In genomic region chr3:9715127-9715526, GRCh38 we compare ENCODE assay signal across 14 cellular contexts. TPM values are rescaled to one million over a fixed set of nuclear protein-coding genes. Genes with fewer than 3 reads are reported as not detected.
A peak's percentile ranks its signal among the peaks of the same experiment; 100 is the strongest.
DNase-seq lines count a peak whose midpoint lies in the region; ATAC-seq and TF ChIP-seq lines count a peak whose summit lies in the region.
"Had no signal": no experiment of that assay in that cellular context is flagged by ENCODE, and none has a peak within 500 bp of the region (broad histone marks: within the 10 kb centered on the region; RNA-seq: fewer than 3 reads in every experiment).

No MANE protein-coding gene starts in this region.

- no peak overlapping the region for H3K9ac ChIP-seq in mammary epithelial cell (ENCODE audit: insufficient read depth, low read length)
- H3K9ac ChIP-seq in PC-3 (ENCODE audit: low read length), result no peak overlapping the region

- in situ Hi-C loops in T47D (cut with HindIII; ENCODE audit: low pct_unique_long_range_greater_than_20kb, low sequenced_read_pairs), result no loop called here
- in situ Hi-C loops in mammary epithelial cell (cut with MboI; ENCODE audit: low sequenced_read_pairs in 2 of 2), result no loop called here

- H3K36me3 ChIP-seq in mammary epithelial cell (ENCODE audit: insufficient read depth, low read length) (no peaks in the 10 kb centered on the region), PC-3 (ENCODE audit: low read depth, low read length) (no peaks in the 10 kb centered on the region), upper lobe of right lung (no peaks in the 10 kb centered on the region)
- H3K36me3 ChIP-seq in naive thymus-derived CD4-positive, alpha-beta T cell (ENCODE audit: control insufficient read depth in 2 of 3, insufficient read depth in 3 of 3, low read length in 3 of 3), result no peaks in the 10 kb centered on the region

- POLR2A ChIA-PET in PC-3 (lab: Charles Lee; ENCODE audit: unreplicated experiment), result no interaction called here
- POLR2A ChIA-PET in naive thymus-derived CD4-positive, alpha-beta T cell (lab: Charles Lee), result no interaction called here
- POLR2A ChIA-PET in HEK293T (lab: Yijun Ruan, JAX), result no interaction called here

- no peaks in the 10 kb centered on the region for H3F3A ChIP-seq in PC-3 (ENCODE audit: low read length, unreplicated experiment)

- H3K4me1 ChIP-seq in mammary epithelial cell (ENCODE audit: insufficient read depth, low read length), result no peaks in the 10 kb centered on the region
- H3K4me1 ChIP-seq in PC-3 (ENCODE audit: insufficient read depth, low read length), result peaks cover 7% of the 10 kb centered on the region
- no peaks in the 10 kb centered on the region for H3K4me1 ChIP-seq in foreskin keratinocyte
- H3K4me1 ChIP-seq in upper lobe of right lung, result peaks cover 4% of the 10 kb centered on the region
- peaks cover 0 to 8% of the 10 kb centered on the region in 2 donors for H3K4me1 ChIP-seq in naive thymus-derived CD4-positive, alpha-beta T cell (ENCODE audit: control insufficient read depth in 2 of 2, insufficient read depth in 2 of 2, low read length in 2 of 2)
- H3K4me1 ChIP-seq: psoas muscle had no signal

- TF ChIP-seq CTCF in mammary epithelial cell (conservative IDR thresholded peaks at IDR 0.05 in 1 of 2, IDR thresholded peaks at IDR 0.05 in 1 of 2; ENCODE audit: extremely low read depth in 1 of 2, insufficient read depth in 1 of 2, low read depth in 1 of 2, low read length in 2 of 2), result no peak
- no peak for TF ChIP-seq CTCF in PC-3 (conservative IDR thresholded peaks at IDR 0.05; ENCODE audit: low read depth, low read length)
- TF ChIP-seq CTCF in foreskin keratinocyte (conservative IDR thresholded peaks at IDR 0.05), result no peak
- no peak for TF ChIP-seq CTCF in upper lobe of right lung (IDR thresholded peaks at IDR 0.05)

- dilution Hi-C loops in mammary epithelial cell (cut with HindIII; ENCODE audit: low sequenced_read_pairs), result no loop called here

- no peak overlapping the region for H3K4me3 Mint-ChIP-seq in naive thymus-derived CD4-positive, alpha-beta T cell
- H3K4me3 Mint-ChIP-seq: CD4-positive, alpha-beta memory T cell had no signal

- H3K9me3 ChIP-seq in mammary epithelial cell (replicated peaks; ENCODE audit: insufficient read depth, low read length) (no peaks in the 10 kb centered on the region), PC-3 (ENCODE audit: low read length) (no peaks in the 10 kb centered on the region), upper lobe of right lung (no peaks in the 10 kb centered on the region)
- no peaks in the 10 kb centered on the region for H3K9me3 ChIP-seq in naive thymus-derived CD4-positive, alpha-beta T cell (ENCODE audit: control insufficient read depth in 2 of 3, low read length in 3 of 3)
- H3K9me3 ChIP-seq: psoas muscle had no signal

- no peak overlapping the region for H3K4me3 ChIP-seq in mammary epithelial cell (replicated peaks in 1 of 3; ENCODE audit: insufficient read depth in 1 of 3, low read depth in 2 of 3, low read length in 3 of 3)
- H3K4me3 ChIP-seq in PC-3 (ENCODE audit: low read length), result no peak overlapping the region
- H3K4me3 ChIP-seq in upper lobe of right lung, result no peak overlapping the region
- no peak overlapping the region for H3K4me3 ChIP-seq in naive thymus-derived CD4-positive, alpha-beta T cell (ENCODE audit: low read length)
- H3K4me3 ChIP-seq: psoas muscle had no signal

- no peak overlapping the region for H2AFZ ChIP-seq in mammary epithelial cell (ENCODE audit: low read depth, low read length)
- H2AFZ ChIP-seq in PC-3 (ENCODE audit: low read length), result no peak overlapping the region

- H3K36me3 Mint-ChIP-seq in naive thymus-derived CD4-positive, alpha-beta T cell, result no peaks in the 10 kb centered on the region
- H3K36me3 Mint-ChIP-seq: CD4-positive, alpha-beta memory T cell had no signal

- 11% methylated on average over 5 of the region's 5 CpGs for WGBS in mammary epithelial cell (ENCODE audit: low coverage, missing lambda C conversion rate)

- peaks cover 0 to 17% (median 6%) of the 10 kb centered on the region in 5 donors for H3K27me3 Mint-ChIP-seq in naive thymus-derived CD4-positive, alpha-beta T cell

- no peak overlapping the region for H3K27ac Mint-ChIP-seq in naive thymus-derived CD4-positive, alpha-beta T cell
- H3K27ac Mint-ChIP-seq: CD4-positive, alpha-beta memory T cell had no signal

- H4K20me1 ChIP-seq in mammary epithelial cell (ENCODE audit: insufficient read depth, low read length) (no peaks in the 10 kb centered on the region), PC-3 (ENCODE audit: low read length) (no peaks in the 10 kb centered on the region)

- H3K9me3 Mint-ChIP-seq in naive thymus-derived CD4-positive, alpha-beta T cell, result peaks cover 0 to 4% (median 0%) of the 10 kb centered on the region in 11 donors

- H3K4me1 Mint-ChIP-seq in naive thymus-derived CD4-positive, alpha-beta T cell, result peaks cover 0 to 18% (median 17%) of the 10 kb centered on the region in 7 donors

- peak; percentile 81 to 85 for DNase-seq in T47D (ENCODE audit: low read depth in 1 of 2, low spot score in 1 of 2)
- DNase-seq in mammary epithelial cell, result no peak
- peak; percentile 32 for DNase-seq in PC-3
- no peak for DNase-seq in foreskin keratinocyte
- DNase-seq in upper lobe of right lung, result no peak
- DNase-seq in naive thymus-derived CD4-positive, alpha-beta T cell, result no peak
- DNase-seq in HEK293T (ENCODE audit: extremely low spot score), result no peak
- DNase-seq in T-helper 2 cell, result no peak
- DNase-seq: activated T-cell treated with anti-CD3 and anti-CD28 coated beads for 4 hours, NCI-H1694 treated with DMSO at 0.1 percent for 48 hours had no signal

- intact Hi-C loops in mammary epithelial cell (cut with micrococcal nuclease) (loop anchor here (2.0 to 10.0 kb wide), 6 partner anchors 77 to 1020 kb away; partner anchors contain the start of genes ARPC4, CRELD1 and TADA3), PC-3 (cut with micrococcal nuclease) (loop anchor here (5.0 to 10.0 kb wide), 3 partner anchors 60 to 217 kb away; partner anchors contain the start of genes ARPC4, CRELD1 and TADA3), upper lobe of right lung (cut with DNase I) (no loop called here)
- intact Hi-C loops in naive thymus-derived CD4-positive, alpha-beta T cell (cut with micrococcal nuclease), result no loop called here

- no peak overlapping the region for H3K27ac ChIP-seq in mammary epithelial cell (ENCODE audit: insufficient read depth, low read depth, low read length)
- H3K27ac ChIP-seq in PC-3 (ENCODE audit: low read length), result no peak overlapping the region
- no peak overlapping the region for H3K27ac ChIP-seq in foreskin keratinocyte
- no peak overlapping the region for H3K27ac ChIP-seq in upper lobe of right lung
- H3K27ac ChIP-seq in naive thymus-derived CD4-positive, alpha-beta T cell (ENCODE audit: low read depth, low read length), result no peak overlapping the region
- H3K27ac ChIP-seq: psoas muscle, VCaP had no signal

- H3K27me3 ChIP-seq in mammary epithelial cell (ENCODE audit: insufficient read depth, low read length) (no peaks in the 10 kb centered on the region), PC-3 (ENCODE audit: low read length) (peaks cover 28% of the 10 kb centered on the region), foreskin keratinocyte (peaks cover 11% of the 10 kb centered on the region), upper lobe of right lung (no peaks in the 10 kb centered on the region)
- no peaks in the 10 kb centered on the region for H3K27me3 ChIP-seq in naive thymus-derived CD4-positive, alpha-beta T cell (ENCODE audit: control insufficient read depth in 2 of 2, insufficient read depth in 2 of 2, low read length in 2 of 2)

- H3K79me2 ChIP-seq in mammary epithelial cell (ENCODE audit: insufficient read depth, low read length), result no peaks in the 10 kb centered on the region
- H3K79me2 ChIP-seq in PC-3 (ENCODE audit: low read length), result no peaks in the 10 kb centered on the region

- ATAC-seq in PC-3 (peak; percentile 48), foreskin keratinocyte (peak; percentile 28), upper lobe of right lung (peak; percentile 40)
- no peak for ATAC-seq in naive thymus-derived CD4-positive, alpha-beta T cell

- CTCF ChIA-PET in mammary epithelial cell (lab: Charles Lee; ENCODE audit: low non-redundant PET), result no interaction called here
- CTCF ChIA-PET in PC-3 (lab: Charles Lee), result no interaction called here
- CTCF ChIA-PET in naive thymus-derived CD4-positive, alpha-beta T cell (lab: Charles Lee), result interaction anchor here (1.6 kb wide), 1 partner anchor 12 kb away, joined by 4 read pairs; no protein-coding TSS in a partner anchor
- CTCF ChIA-PET in HEK293T (lab: Yijun Ruan, JAX), result no interaction called here

- H3K9me2 ChIP-seq in PC-3 (replicated peaks; ENCODE audit: low read length), result no peaks in the 10 kb centered on the region

- no TSS peak for BruUV-seq in mammary epithelial cell (replicated peaks; lab: Mats Ljungman, UMichigan)
- no TSS peak for BruUV-seq in PC-3 (replicated peaks; lab: Mats Ljungman, UMichigan)

- H3K4me2 ChIP-seq in mammary epithelial cell (ENCODE audit: insufficient read depth, low read depth, low read length) (no peak overlapping the region), PC-3 (ENCODE audit: low read length) (no peak overlapping the region)

RNA-seq across cellular contexts. Expression of gene CPNE9, which starts 11.5 kb away (rescaled TPM):
- not detected for total RNA-seq in mammary epithelial cell
- not detected for polyA plus RNA-seq in mammary epithelial cell
- not detected for polyA minus RNA-seq in mammary epithelial cell
- 0.07 TPM in 1 of 2 replicates, not detected in the other for total RNA-seq in PC-3 (2014; rRNA removed)
- not detected in 2 replicates for total RNA-seq in foreskin keratinocyte
- polyA plus RNA-seq in foreskin keratinocyte, result not detected in 2 replicates
- total RNA-seq in upper lobe of right lung, result 0.90 TPM
- total RNA-seq in naive thymus-derived CD4-positive, alpha-beta T cell, result 1 to 10 TPM in 1 of 5 experiments, under 1 TPM in 2, not detected in 2; 0.16 to 1.2 (median 0.35) TPM
- polyA plus RNA-seq in naive thymus-derived CD4-positive, alpha-beta T cell, result under 1 TPM in 1 of 2 donors, not detected in 1; 0.67 TPM
- total RNA-seq: psoas muscle, RPMI7951 had no signal
- polyA plus RNA-seq: CD4-positive, alpha-beta memory T cell had no signal

RNA-seq across cellular contexts. Expression of gene BRPF1, which starts 16.4 kb away (rescaled TPM):
- 10 to 100 TPM; 16.5 to 21.2 TPM for total RNA-seq in mammary epithelial cell
- 8.4 TPM for polyA plus RNA-seq in mammary epithelial cell
- 24.1 TPM for polyA minus RNA-seq in mammary epithelial cell
- total RNA-seq in PC-3 (2014; rRNA removed), result 27.0 and 29.8 TPM in 2 replicates
- total RNA-seq in foreskin keratinocyte, result 14.0 and 15.3 TPM in 2 replicates
- polyA plus RNA-seq in foreskin keratinocyte, result 7.4 TPM in 2 replicates
- total RNA-seq in upper lobe of right lung, result 23.7 TPM
- 10 to 100 TPM; 32.0 to 42.4 (median 39.5) TPM for total RNA-seq in naive thymus-derived CD4-positive, alpha-beta T cell
- polyA plus RNA-seq in naive thymus-derived CD4-positive, alpha-beta T cell, result 10 to 100 TPM in 1 of 2 donors, 1 to 10 TPM in 1; 9.2 to 24.6 TPM

RNA-seq across cellular contexts. Expression of gene OGG1, which starts 34.6 kb away (rescaled TPM):
- total RNA-seq in mammary epithelial cell (10 to 100 TPM; 17.5 to 19.2 TPM), PC-3 (2014; rRNA removed) (38.7 and 47.3 TPM in 2 replicates), foreskin keratinocyte (22.4 and 23.1 TPM in 2 replicates), upper lobe of right lung (17.2 TPM)
- polyA plus RNA-seq in mammary epithelial cell (18.0 TPM), foreskin keratinocyte (22.4 and 25.2 TPM in 2 replicates)
- 14.3 TPM for polyA minus RNA-seq in mammary epithelial cell
- 10 to 100 TPM; 18.8 to 42.9 (median 31.6) TPM for total RNA-seq in naive thymus-derived CD4-positive, alpha-beta T cell
- polyA plus RNA-seq in naive thymus-derived CD4-positive, alpha-beta T cell, result 10 to 100 TPM; 18.4 to 26.8 TPM

RNA-seq across cellular contexts. Expression of gene CAMK1, which starts 54.6 kb away (rescaled TPM):
- total RNA-seq in mammary epithelial cell (1 to 10 TPM in 1 of 2 donors, under 1 TPM in 1; 0.50 to 2.3 TPM), PC-3 (2014; rRNA removed) (36.6 and 53.2 TPM in 2 replicates), foreskin keratinocyte (6.6 and 9.3 TPM in 2 replicates), upper lobe of right lung (35.7 TPM)
- polyA plus RNA-seq in mammary epithelial cell (2.4 TPM), foreskin keratinocyte (8.7 and 10.7 TPM in 2 replicates)
- polyA minus RNA-seq in mammary epithelial cell, result not detected
- 10 to 100 TPM in 2 of 5 experiments, 1 to 10 TPM in 3; 2.1 to 36.3 (median 2.5) TPM for total RNA-seq in naive thymus-derived CD4-positive, alpha-beta T cell
- polyA plus RNA-seq in naive thymus-derived CD4-positive, alpha-beta T cell, result 1 to 10 TPM in 1 of 2 donors, under 1 TPM in 1; 0.85 to 2.1 TPM

Comparison
In these comparisons a context has a peak if more than half of its experiments do, and no peak if none do; other contexts are left out.
1. DNase-seq: peak in T47D (2 of 2) and PC-3 (single experiment); none in mammary epithelial cell (single experiment), foreskin keratinocyte (0 of 2), upper lobe of right lung (single experiment), naive thymus-derived CD4-positive, alpha-beta T cell (0 of 9), HEK293T (single experiment) and T-helper 2 cell (0 of 5).
2. intact Hi-C loops: an anchor here in mammary epithelial cell (2.0 to 10.0 kb wide) and PC-3 (5.0 to 10.0 kb wide); none called in upper lobe of right lung and naive thymus-derived CD4-positive, alpha-beta T cell.